In genomic region chr1:169729991-169730390, GRCh38 we compare ENCODE assay signal across 36 cellular contexts. TPM values are rescaled to one million over a fixed set of nuclear protein-coding genes. Genes with fewer than 3 reads are reported as not detected.
"Had no signal": no experiment of that assay in that cellular context is flagged by ENCODE, and none has a peak within 500 bp of the region (broad histone marks: within the 10 kb centered on the region; RNA-seq: fewer than 3 reads in every experiment).

No MANE protein-coding gene starts in this region.

- H3K27ac ChIP-seq: adrenal gland, ascending aorta, body of pancreas, brain microvascular endothelial cell, breast epithelium, cardiac muscle cell had no signal

- H3K27me3 ChIP-seq: adrenal gland, ascending aorta, body of pancreas, brain microvascular endothelial cell, breast epithelium, cardiac muscle cell had no signal

- ATAC-seq: activated naive CD4-positive, alpha-beta T cell treated with anti-CD3 and anti-CD28 coated beads, Interleukin-2, amount 50 U/mL, for 72 hours; activated naive CD8-positive, alpha-beta T cell treated with anti-CD3 and anti-CD28 coated beads, Interleukin-2, amount 50 U/mL, for 24 hours; activated T-cell treated with anti-CD3 and anti-CD28 coated beads, Interleukin-2, amount 50 U/mL, for 4 hours; activated T-cell treated with anti-CD3 and anti-CD28 coated beads, Interleukin-2, amount 50 U/mL, for 72 hours; activated T-helper 17 cell treated with anti-CD3 and anti-CD28 coated beads, Interleukin-2, amount 50 U/mL, for 72 hours; body of pancreas had no signal

- H3K4me3 ChIP-seq: adrenal gland, ascending aorta, body of pancreas, breast epithelium, cardiac muscle cell had no signal

- DNase-seq: activated effector memory CD4-positive, alpha-beta T cell treated with anti-CD3 and anti-CD28 coated beads, Interleukin-2, amount 50 U/mL, for 16 hours; activated effector memory CD4-positive, alpha-beta T cell treated with Interleukin-2 at 50 U/mL for 16 hours; activated gamma-delta T cell; activated gamma-delta T cell treated with Interleukin-2 at 50 U/mL for 16 hours; activated naive CD4-positive, alpha-beta T cell; activated naive CD4-positive, alpha-beta T cell treated with anti-CD3 and anti-CD28 coated beads for 36 hours; activated naive CD4-positive, alpha-beta T cell treated with anti-CD3 and anti-CD28 coated beads, Interleukin-2, amount 10 ng/mL, durations not matched to agents 7 days and 5 days; activated naive CD4-positive, alpha-beta T cell treated with anti-CD3 and anti-CD28 coated beads, Interleukin-2, amount 50 U/mL, for 16 hours; activated naive CD4-positive, alpha-beta T cell treated with Interleukin-2 at 50 U/mL for 16 hours; activated naive CD8-positive, alpha-beta T cell treated with anti-CD3 and anti-CD28 coated beads for 36 hours; activated naive CD8-positive, alpha-beta T cell treated with anti-CD3 and anti-CD28 coated beads, Interleukin-2, amount 10 ng/mL, durations not matched to agents 7 days and 5 days; activated naive CD8-positive, alpha-beta T cell treated with anti-CD3 and anti-CD28 coated beads, Interleukin-2, amount 50 U/mL, for 24 hours; activated T-cell treated with anti-CD3 and anti-CD28 coated beads, Interleukin-2, amount 50 U/mL, for 1 hour; activated T-cell treated with anti-CD3 and anti-CD28 coated beads, Interleukin-2, amount 50 U/mL, for 24 hours; activated T-cell treated with anti-CD3 and anti-CD28 coated beads, Interleukin-2, amount 50 U/mL, for 4 hours; activated T-cell treated with anti-CD3 and anti-CD28 coated beads, Interleukin-2, amount 50 U/mL, for 48 hours; activated T-cell treated with anti-CD3 and anti-CD28 coated beads, Interleukin-2, amount 50 U/mL, for 72 hours; adrenal gland; amniotic stem cell; amygdala; anterior cingulate cortex; aorta; body of pancreas; brain microvascular endothelial cell; caudate nucleus; central memory CD4-positive, alpha-beta T cell; cerebellar nuclear complex had no signal

- H3K9me3 ChIP-seq: adrenal gland, ascending aorta, body of pancreas, breast epithelium had no signal

- H3K4me1 ChIP-seq: adrenal gland, ascending aorta, body of pancreas, breast epithelium had no signal

- H3K36me3 ChIP-seq: adrenal gland, ascending aorta, brain microvascular endothelial cell, breast epithelium, cardiac muscle cell had no signal

RNA-seq across cellular contexts. Expression of gene SELE, which starts 3.9 kb away (rescaled TPM):
- total RNA-seq: activated naive CD4-positive, alpha-beta T cell treated with anti-CD3 and anti-CD28 coated beads for 36 hours; activated naive CD4-positive, alpha-beta T cell treated with anti-CD3 and anti-CD28 coated beads, Interleukin-2, amount 50 U/mL, for 72 hours; activated naive CD8-positive, alpha-beta T cell treated with anti-CD3 and anti-CD28 coated beads for 36 hours; activated naive CD8-positive, alpha-beta T cell treated with anti-CD3 and anti-CD28 coated beads, Interleukin-2, amount 10 ng/mL, durations not matched to agents 7 days and 5 days; activated T-cell treated with anti-CD3 and anti-CD28 coated beads, Interleukin-2, amount 50 U/mL, for 4 hours; activated T-cell treated with anti-CD3 and anti-CD28 coated beads, Interleukin-2, amount 50 U/mL, for 72 hours; activated T-helper 1 cell treated with anti-CD3 and anti-CD28 coated beads, Interleukin-12 subunit alpha, Interleukin-12 subunit beta, Interleukin-2, Interleukin-4 antibody, amounts not matched to agents 30 ng/mL and 10 ng/mL and 1 ng/mL, durations not matched to agents 14 hours and 24 hours and 36 hours; activated T-helper 17 cell treated with anti-CD3 and anti-CD28 coated beads, Interleukin-2, amount 50 U/mL, for 72 hours; activated T-helper 2 cell treated with anti-CD3 and anti-CD28 coated beads, Interferon-gamma antibody, Interleukin-2, Interleukin-4, amounts not matched to agents 10 μg/mL and 5 μg/mL and 100 μg/mL, durations not matched to agents 14 hours and 24 hours and 36 hours; astrocyte; bronchial epithelial cell; cardiac muscle cell had no signal

RNA-seq across cellular contexts. Expression of gene SELL, which starts 18.6 kb away (rescaled TPM):
- total RNA-seq: bronchial epithelial cell, cardiac muscle cell had no signal
